Comparison of ENCODE assay signal across 8 cellular contexts in the genomic region with DNA sequence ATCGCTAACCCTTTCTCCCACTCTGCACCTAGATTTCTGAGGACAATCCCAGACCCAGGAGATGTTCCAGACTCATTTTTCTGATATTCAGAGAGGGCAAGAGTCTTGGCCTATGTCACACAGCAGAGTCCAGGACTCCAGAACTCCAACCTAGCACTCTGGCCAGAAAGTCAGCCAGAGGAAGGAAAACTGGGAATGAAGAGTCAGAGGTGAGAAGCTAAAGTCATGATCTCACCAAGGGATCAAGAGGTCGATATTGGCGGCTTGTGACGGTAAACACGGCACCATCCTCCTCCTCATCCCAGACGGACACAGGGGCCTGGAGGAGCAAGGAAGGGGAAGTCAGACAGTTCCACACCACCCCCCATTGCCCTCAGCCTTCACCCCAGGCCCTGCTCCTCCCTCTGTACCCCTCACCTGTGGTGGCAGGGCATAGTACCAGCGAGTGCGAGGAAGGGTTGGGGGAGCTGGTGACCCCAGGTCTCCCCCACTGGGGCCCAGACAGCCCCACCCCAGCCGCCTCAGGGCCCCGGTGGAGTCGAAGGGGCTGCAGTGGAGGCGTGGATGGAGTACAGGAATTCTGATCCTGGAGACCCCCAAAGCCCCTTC. TPM values are rescaled to one million over a fixed set of nuclear protein-coding genes. Genes with fewer than 3 reads are reported as not detected.
DNase-seq lines count a peak whose midpoint lies in the region; ATAC-seq and TF ChIP-seq lines count a peak whose summit lies in the region.

No MANE protein-coding gene starts in this region.

- H3K9me3 Mint-ChIP-seq in natural killer cell treated with Interleukin-12 subunit alpha and Interleukin-12 subunit beta and Interleukin-15 and Interleukin-18, amount 100 ng/mL, for 72 hours, result no peaks in the 10 kb centered on the region

- H3K4me3 ChIP-seq in AG09309 (ENCODE audit: control insufficient read depth, low read depth, low read length), result peak overlapping the region; percentile 77
- H3K4me3 ChIP-seq in MG63, result peak overlapping the region; percentile 78
- peak overlapping the region; percentile 67 to 71 for H3K4me3 ChIP-seq in duodenal mucosa (ENCODE audit: low read depth in 1 of 2, low read length in 2 of 2)

- no peaks in the 10 kb centered on the region for H3K9me3 ChIP-seq in MG63
- no peaks in the 10 kb centered on the region for H3K9me3 ChIP-seq in duodenal mucosa (ENCODE audit: control insufficient read depth in 1 of 2, low read length in 2 of 2)

- H3K9ac ChIP-seq in duodenal mucosa (ENCODE audit: low read depth in 1 of 2, low read length in 2 of 2), result peak overlapping the region; percentile 44 to 92

- peaks cover 6 to 20% of the 10 kb centered on the region in 2 donors for H3K4me1 ChIP-seq in duodenal mucosa (ENCODE audit: control insufficient read depth in 1 of 2, insufficient read depth in 2 of 2, low read length in 2 of 2)

- peaks cover 58% of the 10 kb centered on the region for H3K36me3 ChIP-seq in MG63
- peaks cover 6 to 33% of the 10 kb centered on the region in 2 donors for H3K36me3 ChIP-seq in duodenal mucosa (ENCODE audit: control insufficient read depth in 1 of 2, insufficient read depth in 2 of 2, low read length in 2 of 2)

- no peak for ATAC-seq in natural killer cell treated with Interleukin-12 subunit alpha and Interleukin-12 subunit beta and Interleukin-15 and Interleukin-18, amount 100 ng/mL, for 72 hours
- ATAC-seq in GM19467 (IDR thresholded peaks at IDR 0.05; ENCODE audit: unreplicated experiment) (no peak), HG02678 (IDR thresholded peaks at IDR 0.05; ENCODE audit: unreplicated experiment) (no peak)

- no peak overlapping the region for H3K27ac ChIP-seq in duodenal mucosa (ENCODE audit: low read depth, low read length)

- H3K27ac Mint-ChIP-seq in natural killer cell treated with Interleukin-12 subunit alpha and Interleukin-12 subunit beta and Interleukin-15 and Interleukin-18, amount 100 ng/mL, for 72 hours, result peak overlapping the region; percentile 96 to 99

- no peaks in the 10 kb centered on the region for H3K27me3 Mint-ChIP-seq in natural killer cell treated with Interleukin-12 subunit alpha and Interleukin-12 subunit beta and Interleukin-15 and Interleukin-18, amount 100 ng/mL, for 72 hours

- H3K27me3 ChIP-seq in MG63 (no peaks in the 10 kb centered on the region), duodenal mucosa (ENCODE audit: control insufficient read depth in 1 of 2, insufficient read depth in 2 of 2, low read length in 2 of 2) (no peaks in the 10 kb centered on the region)

- DNase-seq in AG09309 (ENCODE audit: low read depth) (no peak), MG63 (no peak), HCEC 1CT (no peak), C1 segment of cervical spinal cord (lab: John Stamatoyannopoulos, UW) (no peak)
- DNase-seq in natural killer cell treated with Interleukin-12 subunit alpha and Interleukin-12 subunit beta and Interleukin-15 and Interleukin-18, amount 100 ng/mL, for 72 hours (ENCODE audit: low spot score), result no peak

- no peak for TF ChIP-seq CTCF in AG09309 (IDR thresholded peaks at IDR 0.05; ENCODE audit: control insufficient read depth, insufficient read depth, low read depth, low read length, missing control alignments)

- peaks cover 10% of the 10 kb centered on the region for H3K36me3 Mint-ChIP-seq in natural killer cell treated with Interleukin-12 subunit alpha and Interleukin-12 subunit beta and Interleukin-15 and Interleukin-18, amount 100 ng/mL, for 72 hours

- H3K4me1 Mint-ChIP-seq in natural killer cell treated with Interleukin-12 subunit alpha and Interleukin-12 subunit beta and Interleukin-15 and Interleukin-18, amount 100 ng/mL, for 72 hours (ENCODE audit: low read depth in 2 of 2), result peaks cover 21 to 36% of the 10 kb centered on the region in 2 donors

- H3K4me3 Mint-ChIP-seq in natural killer cell treated with Interleukin-12 subunit alpha and Interleukin-12 subunit beta and Interleukin-15 and Interleukin-18, amount 100 ng/mL, for 72 hours, result peak overlapping the region; percentile 100

RNA-seq across cellular contexts. Expression of gene RGL2, which starts 1.8 kb away (rescaled TPM):
- total RNA-seq in MG63 (2014; rRNA removed; shearing (Covaris generic); ENCODE audit: low replicate concordance), result 71.9 and 123 TPM in 2 replicates
- total RNA-seq in natural killer cell treated with Interleukin-12 subunit alpha and Interleukin-12 subunit beta and Interleukin-15 and Interleukin-18, amount 100 ng/mL, for 72 hours, result 10 to 100 TPM; 38.1 to 51.4 TPM

RNA-seq across cellular contexts. Expression of gene PFDN6, which starts 7.5 kb away (rescaled TPM):
- total RNA-seq in MG63 (2014; rRNA removed; shearing (Covaris generic); ENCODE audit: low replicate concordance), result 488 and 596 TPM in 2 replicates
- total RNA-seq in natural killer cell treated with Interleukin-12 subunit alpha and Interleukin-12 subunit beta and Interleukin-15 and Interleukin-18, amount 100 ng/mL, for 72 hours, result 10 to 100 TPM; 72.0 to 76.8 TPM

RNA-seq across cellular contexts. Expression of gene WDR46, which starts 7.9 kb away (rescaled TPM):
- 246 and 303 TPM in 2 replicates for total RNA-seq in MG63 (2014; rRNA removed; shearing (Covaris generic); ENCODE audit: low replicate concordance)
- 100 to 1,000 TPM in 1 of 2 donors, 10 to 100 TPM in 1; 81.8 to 148 TPM for total RNA-seq in natural killer cell treated with Interleukin-12 subunit alpha and Interleukin-12 subunit beta and Interleukin-15 and Interleukin-18, amount 100 ng/mL, for 72 hours

RNA-seq across cellular contexts. Expression of gene TAPBP, which starts 17.0 kb away (rescaled TPM):
- 37.5 and 89.0 TPM in 2 replicates for total RNA-seq in MG63 (2014; rRNA removed; shearing (Covaris generic); ENCODE audit: low replicate concordance)
- total RNA-seq in natural killer cell treated with Interleukin-12 subunit alpha and Interleukin-12 subunit beta and Interleukin-15 and Interleukin-18, amount 100 ng/mL, for 72 hours, result 100 to 1,000 TPM; 243 to 346 TPM

RNA-seq across cellular contexts. Expression of gene B3GALT4, which starts 20.0 kb away (rescaled TPM):
- 0.49 and 2.0 TPM in 2 replicates for total RNA-seq in MG63 (2014; rRNA removed; shearing (Covaris generic); ENCODE audit: low replicate concordance)
- 10 to 100 TPM; 10.1 to 11.2 TPM for total RNA-seq in natural killer cell treated with Interleukin-12 subunit alpha and Interleukin-12 subunit beta and Interleukin-15 and Interleukin-18, amount 100 ng/mL, for 72 hours
